Comparison of ENCODE assay signal across 10 cellular contexts in genomic region chr20:63946986-63947637, GRCh38. TPM values are rescaled to one million over a fixed set of nuclear protein-coding genes. Genes with fewer than 3 reads are reported as not detected.
DNase-seq lines count a peak whose midpoint lies in the region; ATAC-seq, FAIRE-seq and TF ChIP-seq lines count a peak whose summit lies in the region.
"Had no signal": no experiment of that assay in that cellular context is flagged by ENCODE, and none has a peak within 500 bp of the region (broad histone marks: within the 10 kb centered on the region; RNA-seq: fewer than 3 reads in every experiment).

No MANE protein-coding gene starts in this region.

- TF ChIP-seq CTCF in kidney (IDR thresholded peaks at IDR 0.05; ENCODE audit: borderline replicate concordance, extremely low read depth, insufficient read depth): no peak

- peaks cover 24% of the 10 kb centered on the region for H3K36me3 Mint-ChIP-seq in activated CD4-positive, alpha-beta memory T cell treated with anti-CD3 and anti-CD28 coated beads, Interleukin-2, amount 10 ng/mL, durations not matched to agents 7 days and 5 days (ENCODE audit: low read depth)
- peaks cover 4% of the 10 kb centered on the region for H3K36me3 Mint-ChIP-seq in activated CD4-positive, alpha-beta memory T cell treated with anti-CD3 and anti-CD28 coated beads for 36 hours
- H3K36me3 Mint-ChIP-seq in activated naive CD8-positive, alpha-beta T cell treated with anti-CD3 and anti-CD28 coated beads for 36 hours: peaks cover 8% of the 10 kb centered on the region
- H3K36me3 Mint-ChIP-seq in stimulated activated naive B cell treated with anti-CD40 and anti-IgM and Interleukin-4, amounts not matched to agents 10 μg/mL and 1 μg/mL and 100 μg/mL, for 72 hours: peaks cover 16 to 31% of the 10 kb centered on the region in 2 donors

- no peak overlapping the region for H3K27ac ChIP-seq in kidney (ENCODE audit: low read depth in 2 of 2, low read length in 2 of 2)
- H3K27ac ChIP-seq: right lobe of liver, WERI-Rb-1 had no signal

- H3K9me3 Mint-ChIP-seq in activated CD4-positive, alpha-beta memory T cell treated with anti-CD3 and anti-CD28 coated beads, Interleukin-2, amount 10 ng/mL, durations not matched to agents 7 days and 5 days: peaks cover 3% of the 10 kb centered on the region
- H3K9me3 Mint-ChIP-seq in activated CD4-positive, alpha-beta memory T cell treated with anti-CD3 and anti-CD28 coated beads for 36 hours: no peaks in the 10 kb centered on the region
- H3K9me3 Mint-ChIP-seq in activated naive CD8-positive, alpha-beta T cell treated with anti-CD3 and anti-CD28 coated beads for 36 hours: no peaks in the 10 kb centered on the region
- peaks cover 0 to 1% of the 10 kb centered on the region in 2 donors for H3K9me3 Mint-ChIP-seq in stimulated activated naive B cell treated with anti-CD40 and anti-IgM and Interleukin-4, amounts not matched to agents 10 μg/mL and 1 μg/mL and 100 μg/mL, for 72 hours

- H3K4me3 Mint-ChIP-seq in activated CD4-positive, alpha-beta memory T cell treated with anti-CD3 and anti-CD28 coated beads, Interleukin-2, amount 10 ng/mL, durations not matched to agents 7 days and 5 days: no peak overlapping the region
- H3K4me3 Mint-ChIP-seq in activated CD4-positive, alpha-beta memory T cell treated with anti-CD3 and anti-CD28 coated beads for 36 hours: no peak overlapping the region
- no peak overlapping the region for H3K4me3 Mint-ChIP-seq in activated naive CD8-positive, alpha-beta T cell treated with anti-CD3 and anti-CD28 coated beads for 36 hours
- H3K4me3 Mint-ChIP-seq in stimulated activated naive B cell treated with anti-CD40 and anti-IgM and Interleukin-4, amounts not matched to agents 10 μg/mL and 1 μg/mL and 100 μg/mL, for 72 hours: peak overlapping the region; percentile 18 to 85

- no peaks in the 10 kb centered on the region for H3K27me3 Mint-ChIP-seq in activated CD4-positive, alpha-beta memory T cell treated with anti-CD3 and anti-CD28 coated beads, Interleukin-2, amount 10 ng/mL, durations not matched to agents 7 days and 5 days
- H3K27me3 Mint-ChIP-seq in activated CD4-positive, alpha-beta memory T cell treated with anti-CD3 and anti-CD28 coated beads for 36 hours: no peaks in the 10 kb centered on the region
- H3K27me3 Mint-ChIP-seq in activated naive CD8-positive, alpha-beta T cell treated with anti-CD3 and anti-CD28 coated beads for 36 hours: no peaks in the 10 kb centered on the region
- H3K27me3 Mint-ChIP-seq in stimulated activated naive B cell treated with anti-CD40 and anti-IgM and Interleukin-4, amounts not matched to agents 10 μg/mL and 1 μg/mL and 100 μg/mL, for 72 hours: no peaks in the 10 kb centered on the region

- DNase-seq in activated CD4-positive, alpha-beta memory T cell treated with anti-CD3 and anti-CD28 coated beads, Interleukin-2, amount 10 ng/mL, durations not matched to agents 7 days and 5 days: no peak
- no peak for DNase-seq in activated CD4-positive, alpha-beta memory T cell treated with anti-CD3 and anti-CD28 coated beads for 36 hours
- DNase-seq in activated naive CD8-positive, alpha-beta T cell treated with anti-CD3 and anti-CD28 coated beads for 36 hours: no peak
- peak; percentile 77 for DNase-seq in kidney
- no peak for DNase-seq in stimulated activated naive B cell treated with anti-CD40 and anti-IgM and Interleukin-4, amounts not matched to agents 10 μg/mL and 1 μg/mL and 100 μg/mL, for 72 hours
- DNase-seq in nucleus accumbens (lab: John Stamatoyannopoulos, UW): no peak
- DNase-seq in pons (ENCODE audit: low spot score): no peak
- DNase-seq: WERI-Rb-1 had no signal

- no peak for FAIRE-seq in kidney (lab: Jason Lieb, UNC)

- intact Hi-C loops in activated CD4-positive, alpha-beta memory T cell treated with anti-CD3 and anti-CD28 coated beads for 36 hours (cut with micrococcal nuclease): no loop called here
- intact Hi-C loops in kidney (cut with DNase I): no loop called here

- no peak overlapping the region for H3K4me3 ChIP-seq in kidney (ENCODE audit: low read length in 2 of 2)
- H3K4me3 ChIP-seq: right lobe of liver had no signal

- POLR2A ChIA-PET in activated CD4-positive, alpha-beta memory T cell treated with anti-CD3 and anti-CD28 coated beads, Interleukin-2, amount 10 ng/mL, durations not matched to agents 7 days and 5 days (lab: Charles Lee): interaction anchor here (0.7 kb wide), 1 partner anchor 11 kb away, joined by 3 read pairs; no protein-coding TSS in a partner anchor
- POLR2A ChIA-PET in activated CD4-positive, alpha-beta memory T cell treated with anti-CD3 and anti-CD28 coated beads for 36 hours (lab: Charles Lee): no interaction called here

- H3K27ac Mint-ChIP-seq in activated CD4-positive, alpha-beta memory T cell treated with anti-CD3 and anti-CD28 coated beads, Interleukin-2, amount 10 ng/mL, durations not matched to agents 7 days and 5 days: peak overlapping the region; percentile 90
- H3K27ac Mint-ChIP-seq in activated CD4-positive, alpha-beta memory T cell treated with anti-CD3 and anti-CD28 coated beads for 36 hours: no peak overlapping the region
- peak overlapping the region; percentile 71 for H3K27ac Mint-ChIP-seq in activated naive CD8-positive, alpha-beta T cell treated with anti-CD3 and anti-CD28 coated beads for 36 hours
- H3K27ac Mint-ChIP-seq in stimulated activated naive B cell treated with anti-CD40 and anti-IgM and Interleukin-4, amounts not matched to agents 10 μg/mL and 1 μg/mL and 100 μg/mL, for 72 hours: peak overlapping the region; percentile 91

- H3K9ac ChIP-seq in kidney (ENCODE audit: low read length in 2 of 2): no peak overlapping the region

- H3K4me1 ChIP-seq in kidney (ENCODE audit: control insufficient read depth in 1 of 2, insufficient read depth in 1 of 2, low read depth in 1 of 2, low read length in 2 of 2): peaks cover 14 to 37% of the 10 kb centered on the region in 2 donors

- H3K4me1 Mint-ChIP-seq in activated CD4-positive, alpha-beta memory T cell treated with anti-CD3 and anti-CD28 coated beads, Interleukin-2, amount 10 ng/mL, durations not matched to agents 7 days and 5 days: peaks cover 45% of the 10 kb centered on the region
- peaks cover 40% of the 10 kb centered on the region for H3K4me1 Mint-ChIP-seq in activated CD4-positive, alpha-beta memory T cell treated with anti-CD3 and anti-CD28 coated beads for 36 hours (ENCODE audit: low read depth)
- H3K4me1 Mint-ChIP-seq in activated naive CD8-positive, alpha-beta T cell treated with anti-CD3 and anti-CD28 coated beads for 36 hours: peaks cover 37% of the 10 kb centered on the region
- peaks cover 41 to 50% of the 10 kb centered on the region in 2 donors for H3K4me1 Mint-ChIP-seq in stimulated activated naive B cell treated with anti-CD40 and anti-IgM and Interleukin-4, amounts not matched to agents 10 μg/mL and 1 μg/mL and 100 μg/mL, for 72 hours

- CTCF ChIA-PET in activated CD4-positive, alpha-beta memory T cell treated with anti-CD3 and anti-CD28 coated beads, Interleukin-2, amount 10 ng/mL, durations not matched to agents 7 days and 5 days (lab: Charles Lee): no interaction called here
- CTCF ChIA-PET in activated CD4-positive, alpha-beta memory T cell treated with anti-CD3 and anti-CD28 coated beads for 36 hours (lab: Charles Lee): no interaction called here

- ATAC-seq in stimulated activated naive B cell treated with anti-CD40 and anti-IgM and Interleukin-4, amounts not matched to agents 10 μg/mL and 1 μg/mL and 100 μg/mL, for 72 hours (replicated peaks): peak; percentile 1 to 2
- ATAC-seq in GM19467 (IDR thresholded peaks at IDR 0.05; ENCODE audit: unreplicated experiment): no peak
- ATAC-seq: right lobe of liver had no signal

- no peaks in the 10 kb centered on the region for H3K9me3 ChIP-seq in kidney (ENCODE audit: control insufficient read depth in 1 of 2, low read length in 2 of 2)
- H3K9me3 ChIP-seq: right lobe of liver had no signal

- peaks cover 7 to 17% of the 10 kb centered on the region in 2 donors for H3K36me3 ChIP-seq in kidney (ENCODE audit: control insufficient read depth in 1 of 2, insufficient read depth in 2 of 2, low read length in 2 of 2)

RNA-seq across cellular contexts. Expression of gene UCKL1, which starts 9.1 kb away (rescaled TPM):
- 10 to 100 TPM; 36.3 to 36.6 TPM for total RNA-seq in activated CD4-positive, alpha-beta memory T cell treated with anti-CD3 and anti-CD28 coated beads, Interleukin-2, amount 10 ng/mL, durations not matched to agents 7 days and 5 days
- total RNA-seq in activated CD4-positive, alpha-beta memory T cell treated with anti-CD3 and anti-CD28 coated beads for 36 hours: 10 to 100 TPM; 26.6 to 29.6 TPM
- total RNA-seq in activated naive CD8-positive, alpha-beta T cell treated with anti-CD3 and anti-CD28 coated beads for 36 hours: 10 to 100 TPM; 27.6 to 28.9 TPM
- 39.8 TPM for total RNA-seq in kidney
- polyA plus RNA-seq in kidney (ENCODE audit: insufficient read depth, low read depth, low replicate concordance): 39.3 TPM

RNA-seq across cellular contexts. Expression of gene ZNF512B, which starts 22.6 kb away (rescaled TPM):
- total RNA-seq in activated CD4-positive, alpha-beta memory T cell treated with anti-CD3 and anti-CD28 coated beads, Interleukin-2, amount 10 ng/mL, durations not matched to agents 7 days and 5 days: 10 to 100 TPM; 16.5 to 16.7 TPM
- total RNA-seq in activated CD4-positive, alpha-beta memory T cell treated with anti-CD3 and anti-CD28 coated beads for 36 hours: 10 to 100 TPM; 12.5 to 13.5 TPM
- 10 to 100 TPM; 11.6 to 11.8 TPM for total RNA-seq in activated naive CD8-positive, alpha-beta T cell treated with anti-CD3 and anti-CD28 coated beads for 36 hours
- 19.2 TPM for total RNA-seq in kidney
- 8.6 TPM for polyA plus RNA-seq in kidney (ENCODE audit: insufficient read depth, low read depth, low replicate concordance)

RNA-seq across cellular contexts. Expression of gene SAMD10, which starts 32.3 kb away (rescaled TPM):
- total RNA-seq in activated CD4-positive, alpha-beta memory T cell treated with anti-CD3 and anti-CD28 coated beads, Interleukin-2, amount 10 ng/mL, durations not matched to agents 7 days and 5 days: 10 to 100 TPM; 18.3 to 21.0 TPM
- 10 to 100 TPM; 23.7 to 24.5 TPM for total RNA-seq in activated CD4-positive, alpha-beta memory T cell treated with anti-CD3 and anti-CD28 coated beads for 36 hours
- total RNA-seq in activated naive CD8-positive, alpha-beta T cell treated with anti-CD3 and anti-CD28 coated beads for 36 hours: 10 to 100 TPM; 16.7 to 19.3 TPM
- total RNA-seq in kidney: 7.9 TPM
- polyA plus RNA-seq in kidney (ENCODE audit: insufficient read depth, low read depth, low replicate concordance): 8.5 TPM

RNA-seq across cellular contexts. Expression of gene PRPF6, which starts 33.8 kb away (rescaled TPM):
- total RNA-seq in activated CD4-positive, alpha-beta memory T cell treated with anti-CD3 and anti-CD28 coated beads, Interleukin-2, amount 10 ng/mL, durations not matched to agents 7 days and 5 days: 10 to 100 TPM; 58.4 to 60.4 TPM
- total RNA-seq in activated CD4-positive, alpha-beta memory T cell treated with anti-CD3 and anti-CD28 coated beads for 36 hours: 10 to 100 TPM; 62.3 to 63.1 TPM
- 10 to 100 TPM; 64.5 to 64.6 TPM for total RNA-seq in activated naive CD8-positive, alpha-beta T cell treated with anti-CD3 and anti-CD28 coated beads for 36 hours
- total RNA-seq in kidney: 73.3 TPM
- 51.3 TPM for polyA plus RNA-seq in kidney (ENCODE audit: insufficient read depth, low read depth, low replicate concordance)

RNA-seq across cellular contexts. Expression of gene DNAJC5, which starts 52.2 kb away (rescaled TPM):
- 10 to 100 TPM; 58.6 to 59.7 TPM for total RNA-seq in activated CD4-positive, alpha-beta memory T cell treated with anti-CD3 and anti-CD28 coated beads, Interleukin-2, amount 10 ng/mL, durations not matched to agents 7 days and 5 days
- total RNA-seq in activated CD4-positive, alpha-beta memory T cell treated with anti-CD3 and anti-CD28 coated beads for 36 hours: 10 to 100 TPM; 33.7 to 33.8 TPM
- 10 to 100 TPM; 32.1 to 32.9 TPM for total RNA-seq in activated naive CD8-positive, alpha-beta T cell treated with anti-CD3 and anti-CD28 coated beads for 36 hours
- total RNA-seq in kidney: 52.3 TPM
- polyA plus RNA-seq in kidney (ENCODE audit: insufficient read depth, low read depth, low replicate concordance): 24.4 TPM

Comparison
In these comparisons a context has a peak if more than half of its experiments do, and no peak if none do; other contexts are left out.
1. H3K4me3 Mint-ChIP-seq: peak in stimulated activated naive B cell treated with anti-CD40 and anti-IgM and Interleukin-4, amounts not matched to agents 10 μg/mL and 1 μg/mL and 100 μg/mL, for 72 hours (2 of 2); none in activated CD4-positive, alpha-beta memory T cell treated with anti-CD3 and anti-CD28 coated beads, Interleukin-2, amount 10 ng/mL, durations not matched to agents 7 days and 5 days (single experiment), activated CD4-positive, alpha-beta memory T cell treated with anti-CD3 and anti-CD28 coated beads for 36 hours (single experiment) and activated naive CD8-positive, alpha-beta T cell treated with anti-CD3 and anti-CD28 coated beads for 36 hours (single experiment).